Comparison of ENCODE assay signal across 13 cellular contexts in the genomic region with DNA sequence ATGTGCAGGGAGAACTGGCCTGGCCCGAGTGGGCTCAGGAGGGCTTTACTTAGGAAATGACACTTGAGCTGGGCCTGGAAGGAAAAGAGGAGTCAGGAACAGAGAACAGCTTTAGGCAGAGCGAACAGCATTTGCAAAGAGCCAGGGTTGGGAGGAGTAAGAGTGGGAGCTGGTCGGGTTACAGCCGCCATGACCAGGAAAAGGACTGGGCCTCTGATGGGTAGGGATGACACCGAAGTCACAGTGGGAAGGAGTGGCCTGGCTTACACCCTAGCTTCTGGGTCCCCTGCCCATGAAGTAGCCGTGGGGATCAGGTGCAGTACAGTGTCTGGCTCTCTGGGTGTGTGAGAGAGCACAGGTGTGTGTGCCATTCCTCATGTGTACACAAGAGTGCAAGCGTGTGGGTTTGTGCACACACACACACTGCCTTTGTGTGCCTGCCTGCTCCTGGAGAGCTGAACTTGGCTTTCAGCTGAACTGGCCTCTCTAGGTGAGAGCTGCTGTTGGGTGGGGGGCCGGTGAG. TPM values are rescaled to one million over a fixed set of nuclear protein-coding genes. Genes with fewer than 3 reads are reported as not detected.
A peak's percentile ranks its signal among the peaks of the same experiment; 100 is the strongest.
DNase-seq lines count a peak whose midpoint lies in the region; ATAC-seq and TF ChIP-seq lines count a peak whose summit lies in the region.
"Had no signal": no experiment of that assay in that cellular context is flagged by ENCODE, and none has a peak within 500 bp of the region (broad histone marks: within the 10 kb centered on the region; RNA-seq: fewer than 3 reads in every experiment).

No MANE protein-coding gene starts in this region.

- H3K4me3 ChIP-seq in SJCRH30 (no peak overlapping the region), stomach (no peak overlapping the region), aorta (ENCODE audit: low read length in 2 of 2) (no peak overlapping the region)

- no peak for TF ChIP-seq EP300 in stomach (IDR thresholded peaks at IDR 0.05)

- TF ChIP-seq POLR2A in stomach (IDR thresholded peaks at IDR 0.05): no peak

- peaks cover 22% of the 10 kb centered on the region for H3K4me1 ChIP-seq in SJCRH30
- H3K4me1 ChIP-seq in stomach: peaks cover 6 to 30% (median 19%) of the 10 kb centered on the region in 4 donors
- no peaks in the 10 kb centered on the region for H3K4me1 ChIP-seq in aorta (ENCODE audit: control insufficient read depth in 1 of 2, insufficient read depth in 2 of 2, low read length in 2 of 2)

- ATAC-seq in GM21529 (IDR thresholded peaks at IDR 0.05; ENCODE audit: unreplicated experiment): no peak
- ATAC-seq in aorta (ENCODE audit: low FRiP score): no peak

- DNase-seq in EH (ENCODE audit: low read depth) (peak; percentile 23), SJCRH30 (no peak), stomach (no peak), aorta (no peak), NCI-H82 (lab: John Stamatoyannopoulos, UW) (no peak)
- DNase-seq in activated T-cell treated with anti-CD3 and anti-CD28 coated beads, Interleukin-2, amount 50 U/mL, for 48 hours: no peak
- DNase-seq: activated effector memory CD4-positive, alpha-beta T cell treated with Interleukin-2 at 50 U/mL for 16 hours; CD4-positive, CD25-positive, alpha-beta regulatory T cell; cerebellar nuclear complex; Kasumi-1; NCI-H2107 had no signal

- H3K27ac ChIP-seq in SJCRH30 (peak overlapping the region; percentile 16; the same call in 1 of the 2 replicates), layer of hippocampus (ENCODE audit: low read depth, low read length) (peak overlapping the region; percentile 23), stomach (peak overlapping the region in 4 of 5 donors; percentile 50 to 76 (median 72)), aorta (ENCODE audit: low read depth in 1 of 2, low read length in 2 of 2) (peak overlapping the region in 1 of 2 donors; percentile 61)

- 67 to 82% (median 76%) methylated on average over 8 of the region's 8 CpGs for WGBS in stomach, 5 donors
- WGBS in aorta, 2 donors: 67 to 71% methylated on average over 8 of the region's 8 CpGs

- H3K36me3 ChIP-seq in SJCRH30: peaks cover 16% of the 10 kb centered on the region
- H3K36me3 ChIP-seq in stomach: peaks cover 18 to 66% (median 63%) of the 10 kb centered on the region in 4 donors
- H3K36me3 ChIP-seq in aorta (ENCODE audit: control insufficient read depth in 1 of 2, insufficient read depth in 2 of 2, low read length in 1 of 2): no peaks in the 10 kb centered on the region

- H3K9me3 ChIP-seq in SJCRH30 (replicated peaks) (no peaks in the 10 kb centered on the region), stomach (no peaks in the 10 kb centered on the region), aorta (ENCODE audit: control insufficient read depth, low read length) (no peaks in the 10 kb centered on the region)

- intact Hi-C loops in stomach (cut with DNase I; ENCODE audit: low total_unique reads) (loop anchor here (5.0 kb wide), 2 partner anchors 75 to 120 kb away; partner anchors contain the start of gene CPZ), aorta (cut with DNase I) (loop anchor here in 1 of 2 donors (2.0 kb wide), 1 partner anchor 33 kb away; no protein-coding TSS in a partner anchor)

- TF ChIP-seq CTCF in stomach (IDR thresholded peaks at IDR 0.05): no peak

- H3K27me3 ChIP-seq in SJCRH30: no peaks in the 10 kb centered on the region
- H3K27me3 ChIP-seq in layer of hippocampus (ENCODE audit: control insufficient read depth, insufficient read depth, low read length): no peaks in the 10 kb centered on the region
- H3K27me3 ChIP-seq in stomach: no peaks in the 10 kb centered on the region
- no peaks in the 10 kb centered on the region for H3K27me3 ChIP-seq in aorta (ENCODE audit: control insufficient read depth in 1 of 2, insufficient read depth in 2 of 2, low read length in 1 of 2)

RNA-seq across cellular contexts. Expression of gene TRMT44, which starts 31.6 kb away (rescaled TPM):
- 13.5 and 14.3 TPM in 2 replicates for total RNA-seq in SJCRH30 (2014; rRNA removed; shearing (Covaris generic))
- total RNA-seq in stomach: 10 to 100 TPM in 3 of 5 donors, 1 to 10 TPM in 2; 1.8 to 39.7 (median 13.3) TPM
- polyA plus RNA-seq in stomach: 1 to 10 TPM; 5.6 to 6.9 (median 6.7) TPM
- 10 to 100 TPM; 18.1 to 23.1 TPM for total RNA-seq in aorta
- 10 to 100 TPM in 1 of 2 donors, 1 to 10 TPM in 1; 6.1 to 10.3 TPM for polyA plus RNA-seq in aorta

RNA-seq across cellular contexts. Expression of gene ACOX3, which starts 31.7 kb away (rescaled TPM):
- total RNA-seq in SJCRH30 (2014; rRNA removed; shearing (Covaris generic)): 20.0 and 21.4 TPM in 2 replicates
- total RNA-seq in stomach (10 to 100 TPM; 23.3 to 45.5 (median 37.9) TPM), aorta (10 to 100 TPM; 37.6 to 43.7 TPM)
- polyA plus RNA-seq in stomach (10 to 100 TPM; 13.5 to 43.7 (median 22.4) TPM), aorta (10 to 100 TPM; 26.3 to 33.6 TPM)
